ENCODE assay signal across 14 cellular contexts in genomic region chr3:64321747-64322146, GRCh38.
DNase-seq lines count a peak whose midpoint lies in the region; ATAC-seq and TF ChIP-seq lines count a peak whose summit lies in the region.
"Had no signal": no experiment of that assay in that cellular context is flagged by ENCODE, and none has a peak within 500 bp of the region (broad histone marks: within the 10 kb centered on the region; RNA-seq: fewer than 3 reads in every experiment).

No MANE protein-coding gene starts in this region.

- no peaks in the 10 kb centered on the region for H3K36me3 ChIP-seq in left lung

- no peak overlapping the region for H3K4me3 ChIP-seq in cardiac fibroblast (replicated peaks in 1 of 2; ENCODE audit: low read depth in 2 of 2, low read length in 2 of 2)
- no peak overlapping the region for H3K4me3 ChIP-seq in left lung

- POLR2A ChIA-PET in naive thymus-derived CD8-positive, alpha-beta T cell (lab: Charles Lee), result no interaction called here

- ATAC-seq in left lung, result peak; percentile 76
- ATAC-seq in HG02623 (IDR thresholded peaks at IDR 0.05; ENCODE audit: unreplicated experiment), result no peak
- ATAC-seq in naive thymus-derived CD8-positive, alpha-beta T cell, result no peak
- ATAC-seq: activated CD4-positive, CD25-positive, alpha-beta regulatory T cell treated with anti-CD3 and anti-CD28 coated beads, Interleukin-2, amount 50 U/mL, for 24 hours had no signal

- TF ChIP-seq CTCF in cardiac fibroblast (IDR thresholded peaks at IDR 0.05; ENCODE audit: low read depth, low read length), result no peak
- no peak for TF ChIP-seq CTCF in left lung (IDR thresholded peaks at IDR 0.05)

- peak overlapping the region; percentile 13 to 28 for H3K27ac ChIP-seq in left lung

- H3K27me3 Mint-ChIP-seq in naive thymus-derived CD8-positive, alpha-beta T cell, result peaks cover 0 to 4% (median 0%) of the 10 kb centered on the region in 5 donors

- H3K27me3 ChIP-seq in left lung, result no peaks in the 10 kb centered on the region

- no peaks in the 10 kb centered on the region for H3K4me1 Mint-ChIP-seq in naive thymus-derived CD8-positive, alpha-beta T cell
- H3K4me1 Mint-ChIP-seq: CD14-positive monocyte had no signal

- H3K9me3 Mint-ChIP-seq in naive thymus-derived CD8-positive, alpha-beta T cell, result peaks cover 0 to 4% (median 0%) of the 10 kb centered on the region in 9 donors

- H3K36me3 Mint-ChIP-seq in naive thymus-derived CD8-positive, alpha-beta T cell, result no peaks in the 10 kb centered on the region
- H3K36me3 Mint-ChIP-seq: activated naive CD8-positive, alpha-beta T cell; CD14-positive monocyte had no signal

- intact Hi-C loops in left lung (cut with DNase I), result no loop called here

- peaks cover 4 to 6% of the 10 kb centered on the region in 2 donors for H3K4me1 ChIP-seq in left lung

- in situ Hi-C loops in ACHN (cut with HindIII; ENCODE audit: low pct_ligation_motif_present, low pct_unique_long_range_greater_than_20kb, low sequenced_read_pairs), result no loop called here

- H3K4me3 Mint-ChIP-seq in naive thymus-derived CD8-positive, alpha-beta T cell, result no peak overlapping the region
- H3K4me3 Mint-ChIP-seq: activated naive CD8-positive, alpha-beta T cell; CD14-positive monocyte had no signal

- no peaks in the 10 kb centered on the region for H3K9me3 ChIP-seq in left lung

- H3K27ac Mint-ChIP-seq in naive thymus-derived CD8-positive, alpha-beta T cell, result no peak overlapping the region
- H3K27ac Mint-ChIP-seq: activated naive CD8-positive, alpha-beta T cell; CD14-positive monocyte had no signal

- DNase-seq in ACHN, result peak; percentile 70
- peak; percentile 69 for DNase-seq in HS-5 (ENCODE audit: low read depth)
- peak; percentile 73 to 82 for DNase-seq in cardiac fibroblast (ENCODE audit: low read depth in 2 of 2)
- no peak for DNase-seq in left lung
- DNase-seq in NCI-H2029 (lab: John Stamatoyannopoulos, UW), result no peak
- no peak for DNase-seq in NCI-H2196 (lab: John Stamatoyannopoulos, UW; ENCODE audit: unreplicated experiment)
- no peak for DNase-seq in naive thymus-derived CD8-positive, alpha-beta T cell
- DNase-seq: hippocampal formation, KBM-7, NCI-H774 had no signal

Comparison
In these comparisons a context has a peak if more than half of its experiments do, and no peak if none do; other contexts are left out.
1. DNase-seq: peak in ACHN (single experiment), HS-5 (single experiment) and cardiac fibroblast (2 of 2); none in left lung (0 of 2), NCI-H2029 (single experiment), NCI-H2196 (single experiment) and naive thymus-derived CD8-positive, alpha-beta T cell (0 of 10).